Comparison of ENCODE assay signal across 15 cellular contexts in genomic region chr3:54731697-54732445, GRCh38.
DNase-seq lines count a peak whose midpoint lies in the region; TF ChIP-seq lines count a peak whose summit lies in the region.
"Had no signal": no experiment of that assay in that cellular context is flagged by ENCODE, and none has a peak within 500 bp of the region (broad histone marks: within the 10 kb centered on the region; RNA-seq: fewer than 3 reads in every experiment).

No MANE protein-coding gene starts in this region.

- TF ChIP-seq POLR2A in suprapubic skin (IDR thresholded peaks at IDR 0.05), result no peak

- peaks cover 11% of the 10 kb centered on the region for H3K4me1 ChIP-seq in suprapubic skin
- H3K4me1 ChIP-seq: A549; BLaER1 treated with 17β-estradiol and CSF1 and Interleukin-3, amounts not matched to agents 10 nM and 100 nM had no signal

- TF ChIP-seq EP300 in suprapubic skin (IDR thresholded peaks at IDR 0.05), result no peak

- H3K27me3 ChIP-seq in suprapubic skin (no peaks in the 10 kb centered on the region), WERI-Rb-1 (ENCODE audit: insufficient read depth, low read depth, severe bottlenecking) (no peaks in the 10 kb centered on the region)
- H3K27me3 ChIP-seq: BLaER1 treated with 17β-estradiol and CSF1 and Interleukin-3, amounts not matched to agents 10 nM and 100 nM had no signal

- H3K9me3 ChIP-seq in suprapubic skin (no peaks in the 10 kb centered on the region), WERI-Rb-1 (ENCODE audit: severe bottlenecking) (peaks cover 7% of the 10 kb centered on the region)
- H3K9me3 ChIP-seq: A549 had no signal

- TF ChIP-seq CTCF in suprapubic skin (IDR thresholded peaks at IDR 0.05) (no peak), WERI-Rb-1 (IDR thresholded peaks at IDR 0.05; ENCODE audit: low read depth, low read length) (no peak)

- WGBS in suprapubic skin, result 65% methylated on average over 11 of the region's 11 CpGs

- DNase-seq in EH (ENCODE audit: low read depth), result peak; percentile 18
- peak; percentile 75 for DNase-seq in SK-N-DZ (ENCODE audit: low spot score)
- peak; percentile 78 for DNase-seq in fibroblast of gingiva (ENCODE audit: low read depth)
- no peak for DNase-seq in suprapubic skin (ENCODE audit: low spot score in 2 of 2)
- DNase-seq in NK-92 (lab: John Stamatoyannopoulos, UW; ENCODE audit: unreplicated experiment), result no peak
- DNase-seq in WERI-Rb-1, result no peak
- DNase-seq in occipital lobe (lab: John Stamatoyannopoulos, UW), result no peak
- DNase-seq: AML-193; Calu3; CD4-positive, CD25-positive, alpha-beta regulatory T cell; DMS 273 treated with DMSO at 0.1 percent for 48 hours; GOT3; H9 had no signal

- H3K27ac ChIP-seq in suprapubic skin (peak overlapping the region; percentile 71), WERI-Rb-1 (no peak overlapping the region)
- H3K27ac ChIP-seq: A549; BLaER1 treated with 17β-estradiol and CSF1 and Interleukin-3, amounts not matched to agents 10 nM and 100 nM had no signal

- H3K36me3 ChIP-seq in suprapubic skin (no peaks in the 10 kb centered on the region), WERI-Rb-1 (no peaks in the 10 kb centered on the region)
- H3K36me3 ChIP-seq: BLaER1 treated with 17β-estradiol and CSF1 and Interleukin-3, amounts not matched to agents 10 nM and 100 nM had no signal

- no peak overlapping the region for H3K4me3 ChIP-seq in suprapubic skin
- H3K4me3 ChIP-seq in WERI-Rb-1 (ENCODE audit: low read depth, low read length), result no peak overlapping the region
- H3K4me3 ChIP-seq: A549; BLaER1 treated with 17β-estradiol and CSF1 and Interleukin-3, amounts not matched to agents 10 nM and 100 nM had no signal

Comparison
In these comparisons a context has a peak if more than half of its experiments do, and no peak if none do; other contexts are left out.
1. DNase-seq: peak in EH (single experiment), SK-N-DZ (single experiment) and fibroblast of gingiva (single experiment); none in suprapubic skin (0 of 2), NK-92 (single experiment), WERI-Rb-1 (single experiment) and occipital lobe (single experiment).